Comparison of ENCODE assay signal across 8 cellular contexts in genomic region chr1:51235611-51236547, GRCh38. TPM values are rescaled to one million over a fixed set of nuclear protein-coding genes. Genes with fewer than 3 reads are reported as not detected.
A peak's percentile ranks its signal among the peaks of the same experiment; 100 is the strongest.
DNase-seq lines count a peak whose midpoint lies in the region; ATAC-seq and TF ChIP-seq lines count a peak whose summit lies in the region.

Gene RNF11, plus strand, starts transcription at chr1:51236273. Its CDS starts 484 bp downstream, at chr1:51236757.

- H3K27me3 Mint-ChIP-seq in activated CD4-positive, alpha-beta T cell treated with anti-CD3 and anti-CD28 coated beads for 36 hours: no peaks in the 10 kb centered on the region
- H3K27me3 Mint-ChIP-seq in chondrocyte (ENCODE audit: low read depth): no peaks in the 10 kb centered on the region

- POLR2A ChIA-PET in activated CD4-positive, alpha-beta T cell treated with anti-CD3 and anti-CD28 coated beads for 36 hours (lab: Charles Lee): interaction anchor here (0.6 to 1.2 kb wide), 2 partner anchors 276 to 521 kb away, joined by 3 to 4 read pairs; partner anchors contain the start of gene FAF1

- CTCF ChIA-PET in activated CD4-positive, alpha-beta T cell treated with anti-CD3 and anti-CD28 coated beads for 36 hours (lab: Charles Lee): interaction anchor here (0.6 to 1.7 kb wide), 6 partner anchors 9 to 484 kb away, joined by 3 to 5 read pairs (median 3); no protein-coding TSS in a partner anchor

- H3K9me3 Mint-ChIP-seq in activated CD4-positive, alpha-beta T cell treated with anti-CD3 and anti-CD28 coated beads for 36 hours (ENCODE audit: low read depth): no peaks in the 10 kb centered on the region
- H3K9me3 Mint-ChIP-seq in chondrocyte (ENCODE audit: low read depth): no peaks in the 10 kb centered on the region

- peaks cover 29% of the 10 kb centered on the region for H3K4me1 Mint-ChIP-seq in activated CD4-positive, alpha-beta T cell treated with anti-CD3 and anti-CD28 coated beads for 36 hours
- H3K4me1 Mint-ChIP-seq in chondrocyte (ENCODE audit: low read depth): peaks cover 32% of the 10 kb centered on the region

- intact Hi-C loops in activated CD4-positive, alpha-beta T cell treated with anti-CD3 and anti-CD28 coated beads for 36 hours (cut with DNase I, micrococcal nuclease): loop anchor here (1.0 to 10.0 kb wide), 9 partner anchors 61 to 642 kb away; partner anchors contain the start of genes EPS15 (in 2 of the 2), FAF1 (in 1 of the 2) and NRDC (in 1 of the 2)

- TF ChIP-seq CTCF in chondrocyte (IDR thresholded peaks at IDR 0.05): no peak

- DNase-seq in AG20443 (ENCODE audit: low spot score): peak; percentile 98
- peak; percentile 69 for DNase-seq in NCI-H460 (ENCODE audit: extremely low read depth, low read depth)
- DNase-seq in activated CD4-positive, alpha-beta T cell treated with anti-CD3 and anti-CD28 coated beads for 36 hours: peak; percentile 97
- peak; percentile 97 for DNase-seq in chondrocyte (ENCODE audit: low spot score)
- DNase-seq in kidney glomerular epithelial cell (lab: John Stamatoyannopoulos, UW): peak; percentile 84
- DNase-seq in stimulated activated CD4-positive, alpha-beta T cell treated with anti-CD3 and anti-CD28 coated beads, Interleukin-15, amount 100 ng/mL, for 48 hours (ENCODE audit: low read depth in 2 of 2): peak; percentile 79 to 94

- peak; percentile 90 for TF ChIP-seq POLR2A in GM19099 (IDR thresholded peaks at IDR 0.05; ENCODE audit: extremely low read depth, insufficient read length, low read depth)

- H3K36me3 Mint-ChIP-seq in activated CD4-positive, alpha-beta T cell treated with anti-CD3 and anti-CD28 coated beads for 36 hours (ENCODE audit: low read depth): peaks cover 1% of the 10 kb centered on the region
- H3K36me3 Mint-ChIP-seq in chondrocyte (ENCODE audit: low read depth): no peaks in the 10 kb centered on the region

- ATAC-seq in HG03378 (IDR thresholded peaks at IDR 0.05; ENCODE audit: unreplicated experiment): peak; percentile 60
- peak; percentile 93 for ATAC-seq in activated CD4-positive, alpha-beta T cell treated with anti-CD3 and anti-CD28 coated beads for 36 hours

- peak within 1 kb of the TSS; percentile 90 for H3K27ac Mint-ChIP-seq in activated CD4-positive, alpha-beta T cell treated with anti-CD3 and anti-CD28 coated beads for 36 hours
- peak within 1 kb of the TSS; percentile 97 for H3K27ac Mint-ChIP-seq in chondrocyte (ENCODE audit: unreplicated experiment)

- peak within 1 kb of the TSS; percentile 79 for H3K4me3 Mint-ChIP-seq in activated CD4-positive, alpha-beta T cell treated with anti-CD3 and anti-CD28 coated beads for 36 hours
- H3K4me3 Mint-ChIP-seq in chondrocyte (ENCODE audit: unreplicated experiment): peak within 1 kb of the TSS; percentile 83

RNA-seq across cellular contexts. Expression of gene RNF11, which starts in this region (rescaled TPM):
- 86.0 and 91.8 TPM in 2 replicates for total RNA-seq in NCI-H460 (2014; rRNA removed; shearing (Covaris generic))
- polyA plus RNA-seq in NCI-H460 (2014; cell fraction: nucleus; rRNA removed): 18.0 and 22.5 TPM in 2 replicates
- 10 to 100 TPM; 20.6 to 26.0 TPM for total RNA-seq in activated CD4-positive, alpha-beta T cell treated with anti-CD3 and anti-CD28 coated beads for 36 hours
- 131 to 142 TPM (median 132 TPM) in 3 replicates for total RNA-seq in chondrocyte

Comparison
In these comparisons a context has a peak if more than half of its experiments do, and no peak if none do; other contexts are left out.
1. Peak in every context shown above with its lines: DNase-seq and ATAC-seq.